Comparison of ENCODE assay signal across 8 cellular contexts in the genomic region with DNA sequence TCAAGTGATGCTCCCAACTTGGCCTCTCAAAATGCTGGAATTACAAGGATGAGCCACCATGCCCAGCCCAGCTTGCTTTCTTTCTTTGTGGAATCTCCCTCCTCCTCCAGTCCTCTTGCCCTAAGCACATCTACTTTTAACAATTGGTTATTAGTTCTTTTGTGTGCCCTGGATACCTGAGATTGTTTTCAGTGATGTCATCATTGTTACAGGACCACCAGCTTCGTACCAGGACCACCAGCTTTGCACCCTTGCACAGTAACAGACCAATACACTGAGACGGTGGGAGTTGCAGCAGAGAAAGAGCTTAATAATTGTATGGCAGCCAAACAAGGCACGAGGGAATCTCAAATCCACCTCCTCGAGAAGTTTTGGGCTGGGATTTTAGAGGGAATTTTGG.
"Had no signal": no experiment of that assay in that cellular context is flagged by ENCODE, and none has a peak within 500 bp of the region (broad histone marks: within the 10 kb centered on the region; RNA-seq: fewer than 3 reads in every experiment).

No MANE protein-coding gene starts in this region.

- FAIRE-seq: G401.6, GM12878, GM12891, GM12892, GM18507, GM19239 had no signal

- H3K4me3 ChIP-seq: GM12878 had no signal

- DNase-seq: GDM1, GF-D8 had no signal

- ATAC-seq: GM12878 had no signal
